Comparison of ENCODE assay signal across 33 cellular contexts in the genomic region with DNA sequence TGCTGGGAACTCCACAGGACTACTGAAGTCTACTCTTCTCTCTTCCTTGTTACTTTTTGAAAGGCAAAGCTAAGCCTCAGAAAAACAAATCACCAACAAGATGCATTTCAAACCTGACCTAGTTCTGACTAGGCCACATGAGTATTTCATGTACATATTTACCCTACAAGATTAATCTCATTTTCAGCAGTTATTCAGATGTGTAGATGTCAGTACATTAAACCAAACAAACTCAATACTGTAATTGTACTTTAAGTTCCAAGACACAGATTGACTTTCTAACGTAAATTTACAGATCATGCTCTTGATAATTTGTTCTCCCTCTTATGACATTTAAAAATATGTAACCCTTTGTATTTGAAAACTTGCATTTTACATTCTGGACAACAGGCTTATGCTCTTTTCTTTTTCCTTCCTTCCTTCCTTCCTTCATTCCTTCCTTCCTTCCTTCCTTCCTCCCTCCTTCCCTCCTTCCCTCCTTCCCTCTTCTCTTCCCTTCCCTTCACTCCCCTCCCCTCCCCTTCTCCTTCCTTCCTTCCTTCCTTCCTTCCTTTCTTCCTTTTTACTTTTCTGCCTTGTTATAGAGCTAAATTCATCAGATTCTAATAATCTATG.
"Had no signal": no experiment of that assay in that cellular context is flagged by ENCODE, and none has a peak within 500 bp of the region (broad histone marks: within the 10 kb centered on the region; RNA-seq: fewer than 3 reads in every experiment).

No MANE protein-coding gene starts in this region.

- H3K27ac ChIP-seq: adrenal gland, ascending aorta, foreskin keratinocyte, heart left ventricle, left lung, lower lobe of right lung, neutrophil, ovary, sigmoid colon, suprapubic skin, tibial artery, upper lobe of right lung, VCaP had no signal

- H3K36me3 ChIP-seq: adrenal gland, ascending aorta, heart left ventricle, left lung, lower lobe of right lung, neutrophil, ovary, sigmoid colon, suprapubic skin, tibial artery, upper lobe of right lung had no signal

- FAIRE-seq: islet of Langerhans, small intestine, TTC549 had no signal

- H3K9me3 ChIP-seq: adrenal gland, ascending aorta, heart left ventricle, left lung, lower lobe of right lung, neutrophil, ovary, sigmoid colon, suprapubic skin, tibial artery, upper lobe of right lung had no signal

- H3K4me1 ChIP-seq: adrenal gland, ascending aorta, foreskin keratinocyte, left lung, lower lobe of right lung, suprapubic skin, upper lobe of right lung had no signal

- ATAC-seq: activated CD4-positive, CD25-positive, alpha-beta regulatory T cell treated with anti-CD3 and anti-CD28 coated beads, Interleukin-2, amount 50 U/mL, for 24 hours; esophagus mucosa; foreskin keratinocyte; heart left ventricle; left lung; lower lobe of right lung; natural killer cell; stimulated activated memory B cell treated with anti-CD40 and anti-IgM and Interleukin-4, amounts not matched to agents 10 μg/mL and 1 μg/mL and 100 μg/mL, for 72 hours; upper lobe of right lung had no signal

- H3K4me3 ChIP-seq: adrenal gland, ascending aorta, heart left ventricle, left lung, lower lobe of right lung, ovary, sigmoid colon, suprapubic skin, tibial artery, upper lobe of right lung had no signal

- H3K27me3 ChIP-seq: adrenal gland, ascending aorta, foreskin keratinocyte, heart left ventricle, left lung, neutrophil, ovary, sigmoid colon, suprapubic skin, tibial artery, upper lobe of right lung had no signal

- DNase-seq: activated CD4-positive, alpha-beta T cell treated with anti-CD3 and anti-CD28 coated beads for 48 hours; activated CD4-positive, alpha-beta T cell treated with anti-CD3 and anti-CD28 coated beads, Interleukin-2, amount 50 U/mL, for 48 hours; activated CD8-positive, alpha-beta memory T cell treated with anti-CD3 and anti-CD28 coated beads for 24 hours; activated effector memory CD4-positive, alpha-beta T cell treated with Interleukin-2 at 50 U/mL for 16 hours; activated naive CD4-positive, alpha-beta T cell treated with Interleukin-2 at 50 U/mL for 16 hours; adrenal gland; caudate nucleus; endodermal cell; foreskin keratinocyte; heart left ventricle; hypothalamus; left lung; lower lobe of right lung; mesenchymal stem cell; natural killer cell; ovary; sigmoid colon; small intestine; stimulated activated CD4-positive, alpha-beta T cell treated with anti-CD3 and anti-CD28 coated beads, Interleukin-1b, Interleukin-23, amount 100 ng/mL, for 48 hours; stimulated activated CD4-positive, alpha-beta T cell treated with anti-CD3 and anti-CD28 coated beads, Interleukin-4, amount 100 ng/mL, for 4 hours; stimulated activated CD8-positive, alpha-beta memory T cell treated with anti-CD3 and anti-CD28 coated beads, Interleukin-4, amount 100 ng/mL, for 48 hours; T-helper 1 cell; tibial artery; upper lobe of right lung had no signal
